8 cellular contexts compared by ENCODE assay signal in the genomic region with DNA sequence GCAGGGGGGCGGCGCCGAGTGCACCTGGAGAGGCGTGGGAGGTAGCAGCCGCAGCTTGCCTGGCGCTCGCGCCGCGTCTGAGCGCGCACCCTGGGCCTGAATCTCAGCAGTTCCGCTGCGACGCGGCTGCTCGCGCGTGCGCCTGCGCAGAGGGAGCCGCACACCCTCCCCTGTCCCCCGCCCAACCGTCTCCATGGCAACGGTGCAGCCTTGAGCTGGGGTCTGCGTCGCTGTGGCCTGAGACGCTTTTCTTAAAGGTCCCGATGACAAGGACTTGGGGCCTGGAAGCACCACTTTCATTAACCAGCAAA. TPM values are rescaled to one million over a fixed set of nuclear protein-coding genes. Genes with fewer than 3 reads are reported as not detected.
DNase-seq lines count a peak whose midpoint lies in the region; ATAC-seq and TF ChIP-seq lines count a peak whose summit lies in the region.

A gene with protein sequence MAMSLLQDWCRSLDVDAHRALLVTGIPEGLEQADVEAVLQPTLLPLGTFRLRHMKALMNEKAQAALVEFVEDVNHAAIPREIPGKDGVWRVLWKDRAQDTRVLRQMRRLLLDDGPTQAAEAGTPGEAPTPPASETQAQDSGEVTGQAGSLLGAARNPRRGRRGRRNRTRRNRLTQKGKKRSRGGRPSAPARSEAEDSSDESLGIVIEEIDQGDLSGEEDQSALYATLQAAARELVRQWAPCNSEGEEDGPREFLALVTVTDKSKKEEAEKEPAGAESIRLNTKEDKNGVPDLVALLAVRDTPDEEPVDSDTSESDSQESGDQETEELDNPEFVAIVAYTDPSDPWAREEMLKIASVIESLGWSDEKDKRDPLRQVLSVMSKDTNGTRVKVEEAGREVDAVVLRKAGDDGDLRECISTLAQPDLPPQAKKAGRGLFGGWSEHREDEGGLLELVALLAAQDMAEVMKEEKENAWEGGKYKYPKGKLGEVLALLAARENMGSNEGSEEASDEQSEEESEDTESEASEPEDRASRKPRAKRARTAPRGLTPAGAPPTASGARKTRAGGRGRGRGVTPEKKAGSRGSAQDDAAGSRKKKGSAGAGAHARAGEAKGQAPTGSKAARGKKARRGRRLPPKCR (minus strand): TSS at position 79 of the 311 bp plus-strand sequence. CDS start 402 bp downstream, outside the sequence.

- H3K36me3 Mint-ChIP-seq in central memory CD8-positive, alpha-beta T cell (ENCODE audit: insufficient read depth) = peaks cover 2% of the 10 kb centered on the region
- H3K36me3 Mint-ChIP-seq in stimulated activated naive B cell treated with anti-CD40 and anti-IgM and Interleukin-4, amounts not matched to agents 10 μg/mL and 1 μg/mL and 100 μg/mL, for 72 hours = peaks cover 0 to 4% of the 10 kb centered on the region in 2 donors

- peak; percentile 52 for DNase-seq in GM20000 (ENCODE audit: low spot score)
- DNase-seq in NCI-H82 treated with DMSO at 0.1 percent for 48 hours (lab: John Stamatoyannopoulos, UW; ENCODE audit: unreplicated experiment) = peak; percentile 39
- DNase-seq in central memory CD8-positive, alpha-beta T cell (ENCODE audit: low spot score in 2 of 2) = no peak
- DNase-seq in kidney tubule cell (ENCODE audit: low spot score) = peak; percentile 63
- DNase-seq in stimulated activated naive B cell treated with anti-CD40 and anti-IgM and Interleukin-4, amounts not matched to agents 10 μg/mL and 1 μg/mL and 100 μg/mL, for 72 hours = no peak
- no peak for DNase-seq in mesenteric fat pad (ENCODE audit: low spot score)
- no peak for DNase-seq in EL

- H3K9me3 Mint-ChIP-seq in central memory CD8-positive, alpha-beta T cell = no peaks in the 10 kb centered on the region
- no peaks in the 10 kb centered on the region for H3K9me3 Mint-ChIP-seq in stimulated activated naive B cell treated with anti-CD40 and anti-IgM and Interleukin-4, amounts not matched to agents 10 μg/mL and 1 μg/mL and 100 μg/mL, for 72 hours

- no peak for TF ChIP-seq CTCF in GM20000 (IDR thresholded peaks at IDR 0.05; ENCODE audit: extremely low read depth, missing control alignments)

- no peak for ATAC-seq in central memory CD8-positive, alpha-beta T cell (replicated peaks; ENCODE audit: extremely low read depth, poor library complexity, severe bottlenecking)
- peak; percentile 38 to 54 for ATAC-seq in stimulated activated naive B cell treated with anti-CD40 and anti-IgM and Interleukin-4, amounts not matched to agents 10 μg/mL and 1 μg/mL and 100 μg/mL, for 72 hours (replicated peaks)
- ATAC-seq in HG03432 (IDR thresholded peaks at IDR 0.05; ENCODE audit: unreplicated experiment) = no peak

- H3K4me3 Mint-ChIP-seq in central memory CD8-positive, alpha-beta T cell = peak within 1 kb of the TSS; percentile 70
- peak within 1 kb of the TSS; percentile 64 to 81 for H3K4me3 Mint-ChIP-seq in stimulated activated naive B cell treated with anti-CD40 and anti-IgM and Interleukin-4, amounts not matched to agents 10 μg/mL and 1 μg/mL and 100 μg/mL, for 72 hours

- peak within 1 kb of the TSS; percentile 87 for H3K27ac Mint-ChIP-seq in central memory CD8-positive, alpha-beta T cell (ENCODE audit: low read depth)
- H3K27ac Mint-ChIP-seq in stimulated activated naive B cell treated with anti-CD40 and anti-IgM and Interleukin-4, amounts not matched to agents 10 μg/mL and 1 μg/mL and 100 μg/mL, for 72 hours = peak within 1 kb of the TSS; percentile 84

- H3K4me1 Mint-ChIP-seq in central memory CD8-positive, alpha-beta T cell = peaks cover 11% of the 10 kb centered on the region
- peaks cover 21 to 34% of the 10 kb centered on the region in 2 donors for H3K4me1 Mint-ChIP-seq in stimulated activated naive B cell treated with anti-CD40 and anti-IgM and Interleukin-4, amounts not matched to agents 10 μg/mL and 1 μg/mL and 100 μg/mL, for 72 hours

- H3K27me3 Mint-ChIP-seq in central memory CD8-positive, alpha-beta T cell = peaks cover 74% of the 10 kb centered on the region
- H3K27me3 Mint-ChIP-seq in stimulated activated naive B cell treated with anti-CD40 and anti-IgM and Interleukin-4, amounts not matched to agents 10 μg/mL and 1 μg/mL and 100 μg/mL, for 72 hours = peaks cover 58 to 94% of the 10 kb centered on the region in 2 donors

RNA-seq across cellular contexts. Expression of the gene that starts here (rescaled TPM):
- total RNA-seq in mesenteric fat pad = 2.5 TPM

Comparison
In these comparisons a context has a peak if more than half of its experiments do, and no peak if none do; other contexts are left out.
1. DNase-seq: peak in GM20000 (single experiment), NCI-H82 treated with DMSO at 0.1 percent for 48 hours (single experiment) and kidney tubule cell (single experiment); none in central memory CD8-positive, alpha-beta T cell (0 of 2), stimulated activated naive B cell treated with anti-CD40 and anti-IgM and Interleukin-4, amounts not matched to agents 10 μg/mL and 1 μg/mL and 100 μg/mL, for 72 hours (single experiment), mesenteric fat pad (single experiment) and EL (single experiment).
2. ATAC-seq: peak in stimulated activated naive B cell treated with anti-CD40 and anti-IgM and Interleukin-4, amounts not matched to agents 10 μg/mL and 1 μg/mL and 100 μg/mL, for 72 hours (2 of 2); none in central memory CD8-positive, alpha-beta T cell (single experiment) and HG03432 (single experiment).